In genomic region chr7:7512861-7513597, GRCh38 we compare ENCODE assay signal across 1 cellular context.
TF ChIP-seq lines count a peak whose summit lies in the region.

No MANE protein-coding gene starts in this region.

TF ChIP-seq in IMR-90, 13 proteins besides CTCF, POLR2A, EP300 and RAD21:
- no peak for TF ChIP-seq USF2 (IDR thresholded peaks at IDR 0.05; ENCODE audit: low read depth, low read length)
